In the genomic region with DNA sequence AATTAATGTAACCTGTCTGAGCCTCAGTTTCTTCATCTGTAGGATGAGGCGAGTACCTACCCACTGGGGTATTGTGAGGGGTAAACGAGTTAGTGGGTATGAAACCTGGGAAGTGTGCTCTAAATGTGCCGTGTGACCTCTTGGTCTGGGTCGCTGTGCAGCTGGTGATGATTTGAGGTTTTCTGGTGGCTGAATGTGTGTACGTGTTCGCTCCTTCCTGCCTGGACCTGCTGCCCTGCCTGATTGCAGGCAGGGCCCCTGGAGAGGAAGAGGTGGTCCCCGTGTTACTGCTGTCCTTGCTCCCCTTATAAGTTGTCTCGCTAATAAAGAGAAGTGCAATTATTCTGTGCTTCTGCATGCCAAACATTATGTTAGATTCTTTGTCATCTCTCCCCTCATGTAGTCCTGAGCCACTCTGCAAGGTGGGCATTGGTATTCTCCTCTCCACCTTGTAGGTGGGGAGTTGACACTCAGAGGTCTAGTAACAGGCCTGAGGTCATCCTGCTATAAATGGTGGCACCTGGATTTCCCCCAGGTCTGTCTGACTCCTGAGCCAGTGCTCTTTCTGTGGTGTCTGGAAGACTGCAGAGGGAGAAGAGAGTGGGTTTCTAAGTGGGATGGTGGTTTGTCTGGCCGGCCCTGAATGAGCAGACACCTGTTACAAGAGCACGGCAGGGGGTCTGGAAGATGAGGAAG, we compare ENCODE assay signal across 10 cellular contexts. TPM values are rescaled to one million over a fixed set of nuclear protein-coding genes. Genes with fewer than 3 reads are reported as not detected.
DNase-seq lines count a peak whose midpoint lies in the region; ATAC-seq and TF ChIP-seq lines count a peak whose summit lies in the region.
"Had no signal": no experiment of that assay in that cellular context is flagged by ENCODE, and none has a peak within 500 bp of the region (broad histone marks: within the 10 kb centered on the region; RNA-seq: fewer than 3 reads in every experiment).

No MANE protein-coding gene starts in this region.

- H3K27ac ChIP-seq in neural progenitor cell: no peak overlapping the region
- H3K27ac ChIP-seq: uterus had no signal

- H3K27ac Mint-ChIP-seq in neural progenitor cell: peak overlapping the region; percentile 83

- H3K4me3 ChIP-seq in neural progenitor cell: no peak overlapping the region
- H3K4me3 ChIP-seq: uterus had no signal

- DNase-seq in RPMI7951 (ENCODE audit: low read depth) (peak; percentile 15), neural progenitor cell (ENCODE audit: low spot score) (no peak), COLO668 (lab: John Stamatoyannopoulos, UW; ENCODE audit: unreplicated experiment) (no peak), T-helper 9 cell (no peak), putamen (ENCODE audit: low spot score) (no peak)
- DNase-seq in activated CD4-positive, CD25-positive, alpha-beta regulatory T cell (lab: John Stamatoyannopoulos, UW): no peak
- DNase-seq: effector CD4-positive, alpha-beta T cell; uterus had no signal

- H3K4me3 Mint-ChIP-seq in neural progenitor cell: no peak overlapping the region

- ATAC-seq in GM18909 (IDR thresholded peaks at IDR 0.05; ENCODE audit: poor library complexity, unreplicated experiment) (peak; percentile 73), HG02623 (IDR thresholded peaks at IDR 0.05; ENCODE audit: unreplicated experiment) (peak; percentile 63)

- no peak overlapping the region for H2AFZ ChIP-seq in neural progenitor cell (replicated peaks)

- H3K4me1 Mint-ChIP-seq in neural progenitor cell: peaks cover 60% of the 10 kb centered on the region

- peaks cover 9% of the 10 kb centered on the region for H3K27me3 Mint-ChIP-seq in neural progenitor cell (ENCODE audit: insufficient read depth, low read depth)

- H3K9me3 Mint-ChIP-seq in neural progenitor cell: peaks cover under 1% of the 10 kb centered on the region

- H3K9ac ChIP-seq in neural progenitor cell: no peak overlapping the region

- TF ChIP-seq CTCF in neural progenitor cell (IDR thresholded peaks at IDR 0.05): no peak

- H3K27me3 ChIP-seq in neural progenitor cell: no peaks in the 10 kb centered on the region
- H3K27me3 ChIP-seq: uterus had no signal

- no peaks in the 10 kb centered on the region for H3K9me3 ChIP-seq in neural progenitor cell (ENCODE audit: low read depth)
- H3K9me3 ChIP-seq: uterus had no signal

- peaks cover 57% of the 10 kb centered on the region for H3K4me1 ChIP-seq in neural progenitor cell

- no peaks in the 10 kb centered on the region for H4K20me1 ChIP-seq in neural progenitor cell (ENCODE audit: low read depth)

- peaks cover 9% of the 10 kb centered on the region for H3K79me2 ChIP-seq in neural progenitor cell (ENCODE audit: low read depth)

- peaks cover 17% of the 10 kb centered on the region for H3F3A ChIP-seq in neural progenitor cell (ENCODE audit: low read depth)

- H3K4me2 ChIP-seq in neural progenitor cell: no peak overlapping the region

- no peaks in the 10 kb centered on the region for H3K36me3 ChIP-seq in neural progenitor cell
- H3K36me3 ChIP-seq: uterus had no signal

- no peaks in the 10 kb centered on the region for H3K36me3 Mint-ChIP-seq in neural progenitor cell

RNA-seq across cellular contexts. Expression of a gene that starts 15.7 kb away (rescaled TPM):
- total RNA-seq in RPMI7951 (2014; rRNA removed; shearing (Covaris generic)): 31.2 and 33.1 TPM in 2 replicates
- total RNA-seq in neural progenitor cell (ENCODE audit: low replicate concordance): 5.4 and 15.8 TPM in 2 replicates

RNA-seq across cellular contexts. Expression of a gene that starts 55.0 kb away (rescaled TPM):
- not detected in 2 replicates for total RNA-seq in RPMI7951 (2014; rRNA removed; shearing (Covaris generic))
- 10.1 and 25.6 TPM in 2 replicates for total RNA-seq in neural progenitor cell (ENCODE audit: low replicate concordance)

Comparison
In these comparisons a context has a peak if more than half of its experiments do, and no peak if none do; other contexts are left out.
1. RNA of a gene that starts 55.0 kb away (total RNA-seq): 10.1 to 25.6 TPM in neural progenitor cell; not detected in RPMI7951; every median in the first group is over 10 times any median in the second.